ENCODE assay signal across 2 cellular contexts in genomic region chr3:52295809-52296208, GRCh38.
TF ChIP-seq lines count a peak whose summit lies in the region.

No MANE protein-coding gene starts in this region.

TF ChIP-seq in HepG2, 621 proteins besides CTCF, POLR2A, EP300 and RAD21:
- no peak for TF ChIP-seq SAP130 (CRISPR knock-in tag; IDR thresholded peaks at IDR 0.05; ENCODE audit: low read depth)
- peak; percentile 50; the same call in 1 of the 2 replicates for TF ChIP-seq SSRP1 (CRISPR knock-in tag; IDR thresholded peaks at IDR 0.05)
- TF ChIP-seq, protein P1, sequence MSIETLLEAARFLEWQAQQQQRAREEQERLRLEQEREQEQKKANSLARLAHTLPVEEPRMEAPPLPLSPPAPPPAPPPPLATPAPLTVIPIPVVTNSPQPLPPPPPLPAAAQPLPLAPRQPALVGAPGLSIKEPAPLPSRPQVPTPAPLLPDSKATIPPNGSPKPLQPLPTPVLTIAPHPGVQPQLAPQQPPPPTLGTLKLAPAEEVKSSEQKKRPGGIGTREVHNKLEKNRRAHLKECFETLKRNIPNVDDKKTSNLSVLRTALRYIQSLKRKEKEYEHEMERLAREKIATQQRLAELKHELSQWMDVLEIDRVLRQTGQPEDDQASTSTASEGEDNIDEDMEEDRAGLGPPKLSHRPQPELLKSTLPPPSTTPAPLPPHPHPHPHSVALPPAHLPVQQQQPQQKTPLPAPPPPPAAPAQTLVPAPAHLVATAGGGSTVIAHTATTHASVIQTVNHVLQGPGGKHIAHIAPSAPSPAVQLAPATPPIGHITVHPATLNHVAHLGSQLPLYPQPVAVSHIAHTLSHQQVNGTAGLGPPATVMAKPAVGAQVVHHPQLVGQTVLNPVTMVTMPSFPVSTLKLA (IDR thresholded peaks at IDR 0.05): 0 out of 2 replicates have a peak, but pooled peaks have one; percentile 8
- 0 out of 2 replicates have a peak, but pooled peaks have one; percentile 10 for TF ChIP-seq POLR2G (IDR thresholded peaks at IDR 0.05; ENCODE audit: low read depth, low read length)
- 0 out of 2 replicates have a peak, but pooled peaks have one; percentile 40 for TF ChIP-seq TOPORS (CRISPR knock-in tag; IDR thresholded peaks at IDR 0.05)
- no peak for TF ChIP-seq CENPBD1 (CRISPR knock-in tag; IDR thresholded peaks at IDR 0.05; ENCODE audit: borderline replicate concordance, low read depth)

TF ChIP-seq in neural cell, 6 proteins besides CTCF, POLR2A, EP300 and RAD21:
- TF ChIP-seq SMC3 (conservative IDR thresholded peaks at IDR 0.05; ENCODE audit: poor library complexity) (no peak), POLR2AphosphoS5 (IDR thresholded peaks at IDR 0.05) (no peak), TAF1 (IDR thresholded peaks at IDR 0.05; ENCODE audit: low read depth) (no peak), MXI1 (conservative IDR thresholded peaks at IDR 0.05; ENCODE audit: poor library complexity, severe bottlenecking) (no peak), EZH2 (IDR thresholded peaks at IDR 0.05; ENCODE audit: borderline replicate concordance, insufficient read depth, low read length, poor library complexity, severe bottlenecking) (no peak)
- TF ChIP-seq, protein P2, sequence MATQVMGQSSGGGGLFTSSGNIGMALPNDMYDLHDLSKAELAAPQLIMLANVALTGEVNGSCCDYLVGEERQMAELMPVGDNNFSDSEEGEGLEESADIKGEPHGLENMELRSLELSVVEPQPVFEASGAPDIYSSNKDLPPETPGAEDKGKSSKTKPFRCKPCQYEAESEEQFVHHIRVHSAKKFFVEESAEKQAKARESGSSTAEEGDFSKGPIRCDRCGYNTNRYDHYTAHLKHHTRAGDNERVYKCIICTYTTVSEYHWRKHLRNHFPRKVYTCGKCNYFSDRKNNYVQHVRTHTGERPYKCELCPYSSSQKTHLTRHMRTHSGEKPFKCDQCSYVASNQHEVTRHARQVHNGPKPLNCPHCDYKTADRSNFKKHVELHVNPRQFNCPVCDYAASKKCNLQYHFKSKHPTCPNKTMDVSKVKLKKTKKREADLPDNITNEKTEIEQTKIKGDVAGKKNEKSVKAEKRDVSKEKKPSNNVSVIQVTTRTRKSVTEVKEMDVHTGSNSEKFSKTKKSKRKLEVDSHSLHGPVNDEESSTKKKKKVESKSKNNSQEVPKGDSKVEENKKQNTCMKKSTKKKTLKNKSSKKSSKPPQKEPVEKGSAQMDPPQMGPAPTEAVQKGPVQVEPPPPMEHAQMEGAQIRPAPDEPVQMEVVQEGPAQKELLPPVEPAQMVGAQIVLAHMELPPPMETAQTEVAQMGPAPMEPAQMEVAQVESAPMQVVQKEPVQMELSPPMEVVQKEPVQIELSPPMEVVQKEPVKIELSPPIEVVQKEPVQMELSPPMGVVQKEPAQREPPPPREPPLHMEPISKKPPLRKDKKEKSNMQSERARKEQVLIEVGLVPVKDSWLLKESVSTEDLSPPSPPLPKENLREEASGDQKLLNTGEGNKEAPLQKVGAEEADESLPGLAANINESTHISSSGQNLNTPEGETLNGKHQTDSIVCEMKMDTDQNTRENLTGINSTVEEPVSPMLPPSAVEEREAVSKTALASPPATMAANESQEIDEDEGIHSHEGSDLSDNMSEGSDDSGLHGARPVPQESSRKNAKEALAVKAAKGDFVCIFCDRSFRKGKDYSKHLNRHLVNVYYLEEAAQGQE (IDR thresholded peaks at IDR 0.05; ENCODE audit: borderline replicate concordance): no peak
